Comparison of ENCODE assay signal across 10 cellular contexts in genomic region chr21:36428789-36429671, GRCh38. TPM values are rescaled to one million over a fixed set of nuclear protein-coding genes. Genes with fewer than 3 reads are reported as not detected.
A peak's percentile ranks its signal among the peaks of the same experiment; 100 is the strongest.
DNase-seq lines count a peak whose midpoint lies in the region; ATAC-seq and TF ChIP-seq lines count a peak whose summit lies in the region.
"Had no signal": no experiment of that assay in that cellular context is flagged by ENCODE, and none has a peak within 500 bp of the region (broad histone marks: within the 10 kb centered on the region; RNA-seq: fewer than 3 reads in every experiment).

No MANE protein-coding gene starts in this region.

- no peak overlapping the region for H2BK120ac ChIP-seq in neuronal stem cell (ENCODE audit: low read depth, low read length)

- no peaks in the 10 kb centered on the region for H3K9me2 ChIP-seq in PC-3 (replicated peaks; ENCODE audit: low read length)

- H3K9me3 ChIP-seq in PC-3 (ENCODE audit: low read length) (no peaks in the 10 kb centered on the region), neuronal stem cell (replicated peaks in 1 of 2; ENCODE audit: control insufficient read depth in 2 of 2, insufficient read depth in 1 of 2, low read depth in 1 of 2, low read length in 2 of 2) (no peaks in the 10 kb centered on the region)

- no peak overlapping the region for H4K8ac ChIP-seq in neuronal stem cell (ENCODE audit: low read depth, low read length)

- no peaks in the 10 kb centered on the region for H3F3A ChIP-seq in PC-3 (ENCODE audit: low read length, unreplicated experiment)

- H3K4me1 ChIP-seq in PC-3 (ENCODE audit: insufficient read depth, low read length) (peaks cover 30% of the 10 kb centered on the region), neuronal stem cell (ENCODE audit: control insufficient read depth in 2 of 2, insufficient read depth in 1 of 2, low read depth in 1 of 2, low read length in 2 of 2) (peaks cover 6 to 9% of the 10 kb centered on the region in 2 donors)

- no peak for DNase-seq in Calu3
- DNase-seq in PC-3 = peak; percentile 19
- DNase-seq in effector memory CD8-positive, alpha-beta T cell = no peak
- no peak for DNase-seq in neuronal stem cell (ENCODE audit: low spot score)
- DNase-seq in ecto neural progenitor cell (ENCODE audit: low spot score) = no peak
- no peak for DNase-seq in Ammon's horn (ENCODE audit: low spot score)

- H4K20me1 ChIP-seq in PC-3 (ENCODE audit: low read length) = no peaks in the 10 kb centered on the region

- H3K36me3 ChIP-seq in PC-3 (ENCODE audit: low read depth, low read length) (no peaks in the 10 kb centered on the region), neuronal stem cell (replicated peaks in 1 of 2; ENCODE audit: control insufficient read depth in 2 of 2, insufficient read depth in 2 of 2, low read length in 2 of 2) (no peaks in the 10 kb centered on the region)

- CTCF ChIA-PET in Calu3 (lab: Charles Lee) (interaction anchor here (1.2 to 1.4 kb wide), 2 partner anchors 7 to 49 kb away, joined by 3 to 4 read pairs; no protein-coding TSS in a partner anchor), PC-3 (lab: Charles Lee) (interaction anchor here (0.6 to 1.7 kb wide), 3 partner anchors 71 to 1911 kb away, joined by 6 to 10 read pairs (median 8); no protein-coding TSS in a partner anchor)

- POLR2A ChIA-PET in PC-3 (lab: Charles Lee; ENCODE audit: unreplicated experiment) = interaction anchor here (0.6 to 2.2 kb wide), 4 partner anchors 37 to 489 kb away, joined by 3 to 9 read pairs (median 6); no protein-coding TSS in a partner anchor

- peak overlapping the region; percentile 97 for H3K27ac ChIP-seq in PC-3 (ENCODE audit: low read length)
- no peak overlapping the region for H3K27ac ChIP-seq in neuronal stem cell (replicated peaks; ENCODE audit: low read length)

- H3K18ac ChIP-seq in neuronal stem cell (ENCODE audit: low read length) = no peak overlapping the region

- H3K4ac ChIP-seq in neuronal stem cell (ENCODE audit: low read length) = no peak overlapping the region

- peak overlapping the region; percentile 20 for H2BK15ac ChIP-seq in neuronal stem cell (ENCODE audit: low read length)

- intact Hi-C loops in Calu3 (cut with micrococcal nuclease; ENCODE audit: unreplicated experiment) = no loop called here
- intact Hi-C loops in PC-3 (cut with micrococcal nuclease) = loop anchor here (10.0 kb wide), 1 partner anchor 236 kb away; no protein-coding TSS in a partner anchor

- BruUV-seq in Calu3 (replicated peaks; lab: Mats Ljungman, UMichigan) (no TSS peak), PC-3 (replicated peaks; lab: Mats Ljungman, UMichigan) (no TSS peak)

- H3K4me3 Mint-ChIP-seq in Calu3 (ENCODE audit: low read depth, unreplicated experiment) = peak overlapping the region; percentile 74
- H3K4me3 Mint-ChIP-seq in effector memory CD8-positive, alpha-beta T cell = peak overlapping the region; percentile 75 to 77

- no peaks in the 10 kb centered on the region for H3K79me1 ChIP-seq in neuronal stem cell (ENCODE audit: low read depth, low read length)

- H3K4me2 ChIP-seq in PC-3 (ENCODE audit: low read length) = peak overlapping the region; percentile 85
- H3K4me2 ChIP-seq in neuronal stem cell (ENCODE audit: insufficient read depth, low read length, poor library complexity, severe bottlenecking) = no peak overlapping the region

- H2BK5ac ChIP-seq in neuronal stem cell (ENCODE audit: low read length) = no peak overlapping the region

- no peaks in the 10 kb centered on the region for H3K9me3 Mint-ChIP-seq in Calu3 (ENCODE audit: low read depth, unreplicated experiment)
- no peaks in the 10 kb centered on the region for H3K9me3 Mint-ChIP-seq in effector memory CD8-positive, alpha-beta T cell

- no peak overlapping the region for H2BK12ac ChIP-seq in neuronal stem cell (ENCODE audit: low read length)

- no peak overlapping the region for H4K91ac ChIP-seq in neuronal stem cell (ENCODE audit: low read depth, low read length, poor library complexity)

- TF ChIP-seq CTCF in Calu3 (IDR thresholded peaks at IDR 0.05; ENCODE audit: unreplicated experiment) (no peak), PC-3 (conservative IDR thresholded peaks at IDR 0.05; ENCODE audit: low read depth, low read length) (no peak)

- ATAC-seq in PC-3 (no peak), GM19324 (IDR thresholded peaks at IDR 0.05; ENCODE audit: low FRiP score, unreplicated experiment) (no peak), HG03469 (IDR thresholded peaks at IDR 0.05; ENCODE audit: unreplicated experiment) (no peak)
- ATAC-seq in effector memory CD8-positive, alpha-beta T cell (replicated peaks) = no peak

- H3K27me3 Mint-ChIP-seq in Calu3 (ENCODE audit: unreplicated experiment) = no peaks in the 10 kb centered on the region
- peaks cover 12 to 23% of the 10 kb centered on the region in 2 donors for H3K27me3 Mint-ChIP-seq in effector memory CD8-positive, alpha-beta T cell

- H2AK5ac ChIP-seq in neuronal stem cell (ENCODE audit: low read depth, low read length) = peak overlapping the region; percentile 20

- peak overlapping the region; percentile 93 for H3K9ac ChIP-seq in PC-3 (ENCODE audit: low read length)
- no peak overlapping the region for H3K9ac ChIP-seq in neuronal stem cell (ENCODE audit: low read depth, low read length, poor library complexity)

- H3K27me3 ChIP-seq in PC-3 (ENCODE audit: low read length) (no peaks in the 10 kb centered on the region), neuronal stem cell (ENCODE audit: control insufficient read depth in 3 of 3, insufficient read depth in 3 of 3, low read depth in 1 of 3, low read length in 3 of 3) (no peaks in the 10 kb centered on the region)

- H3K27ac Mint-ChIP-seq in Calu3 (ENCODE audit: unreplicated experiment) = peak overlapping the region; percentile 89
- peak overlapping the region; percentile 83 to 90 for H3K27ac Mint-ChIP-seq in effector memory CD8-positive, alpha-beta T cell

- H2AFZ ChIP-seq in PC-3 (ENCODE audit: low read length) = no peak overlapping the region
- H2AFZ ChIP-seq in neuronal stem cell (ENCODE audit: low read length) = peak overlapping the region; percentile 70

- H3K14ac ChIP-seq in neuronal stem cell (ENCODE audit: low read length) = no peak overlapping the region

- H3K36me3 Mint-ChIP-seq in Calu3 (ENCODE audit: insufficient read depth, unreplicated experiment) = peaks cover 19% of the 10 kb centered on the region
- peaks cover 3% of the 10 kb centered on the region for H3K36me3 Mint-ChIP-seq in effector memory CD8-positive, alpha-beta T cell (ENCODE audit: insufficient read depth)

- H3K4me3 ChIP-seq in PC-3 (ENCODE audit: low read length) (peak overlapping the region; percentile 69), neuronal stem cell (ENCODE audit: low read length in 2 of 2) (no peak overlapping the region)

- peaks cover 17% of the 10 kb centered on the region for H3K4me1 Mint-ChIP-seq in Calu3 (ENCODE audit: low read depth, unreplicated experiment)
- peaks cover 13 to 14% of the 10 kb centered on the region in 2 donors for H3K4me1 Mint-ChIP-seq in effector memory CD8-positive, alpha-beta T cell (ENCODE audit: low read depth in 2 of 2)

- WGBS in neuronal stem cell (ENCODE audit: extremely low coverage in 2 of 2, insufficient read length in 2 of 2, insufficient replicate concordance in 1 of 2), 2 donors = no CpG with 5 or more reads among the region's 18 CpGs

- peaks cover 37% of the 10 kb centered on the region for H3K79me2 ChIP-seq in PC-3 (ENCODE audit: low read length)

- no peak overlapping the region for H3K23ac ChIP-seq in neuronal stem cell (ENCODE audit: low read depth, low read length, poor library complexity)

RNA-seq across cellular contexts. Expression of gene CHAF1B, which starts 43.8 kb away (rescaled TPM):
- total RNA-seq in Calu3 (2022) = 13.2 and 16.0 TPM in 2 replicates
- total RNA-seq in PC-3 (2014; rRNA removed) = 18.5 and 19.0 TPM in 2 replicates
- polyA plus RNA-seq in neuronal stem cell (2013, experiment 1 of 2) = 14.8 TPM
- polyA plus RNA-seq in neuronal stem cell (2013, experiment 2 of 2) = 14.0 TPM

RNA-seq across cellular contexts. Expression of gene CLDN14, which starts 50.9 kb away (rescaled TPM):
- not detected in 2 replicates for total RNA-seq in Calu3 (2022)
- 8.9 and 10.9 TPM in 2 replicates for total RNA-seq in PC-3 (2014; rRNA removed)
- not detected for polyA plus RNA-seq in neuronal stem cell (2013, experiment 1 of 2)
- not detected for polyA plus RNA-seq in neuronal stem cell (2013, experiment 2 of 2)
- total RNA-seq: activated CD8-positive, alpha-beta memory T cell treated with anti-CD3 and anti-CD28 coated beads for 36 hours; right cardiac atrium had no signal
- polyA plus RNA-seq: right cardiac atrium had no signal
